ENCODE assay signal across 1 cellular context in the genomic region with DNA sequence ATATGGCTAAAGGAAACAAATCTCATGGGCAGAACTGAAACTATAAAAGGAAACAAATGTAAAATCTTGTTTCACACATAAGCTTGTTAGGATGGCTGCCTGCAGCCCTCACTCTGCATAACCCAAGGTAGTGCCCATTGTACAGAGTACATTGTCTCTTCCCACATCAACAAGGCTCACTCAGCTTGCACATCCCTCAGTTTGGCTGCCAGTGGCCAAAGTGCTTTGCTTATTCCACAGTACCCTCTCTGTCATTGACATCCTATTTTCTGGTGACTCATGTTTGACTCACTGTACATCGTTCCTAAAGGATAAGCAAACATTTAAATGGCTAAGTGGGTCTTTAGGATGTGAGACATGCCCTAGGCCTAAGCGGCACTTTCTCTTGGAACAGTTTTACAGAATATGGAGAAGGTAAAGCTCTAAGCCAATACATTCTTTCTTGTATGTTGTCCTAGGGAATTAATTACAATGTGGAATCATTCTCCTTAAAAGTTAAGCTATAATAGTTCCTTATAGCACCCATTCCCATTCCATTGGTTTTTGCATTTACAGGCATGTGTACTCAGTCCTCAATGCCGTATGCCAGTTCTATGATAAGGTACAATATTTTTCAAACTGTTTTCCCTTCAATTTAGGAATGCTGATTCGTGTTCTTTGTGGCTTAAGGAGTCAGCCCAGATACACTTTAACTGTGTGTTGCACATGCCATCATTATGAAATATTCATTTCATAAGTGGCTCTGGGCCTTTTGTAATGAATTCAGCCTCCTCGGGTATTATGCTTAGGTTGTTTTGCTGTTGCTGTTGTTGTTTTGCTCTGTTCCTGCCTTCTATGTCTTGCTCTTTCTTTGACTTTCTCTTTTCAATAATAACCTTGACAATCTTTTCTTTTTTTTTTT.
A peak's percentile ranks its signal among the peaks of the same experiment; 100 is the strongest.
TF ChIP-seq lines count a peak whose summit lies in the region.

No MANE protein-coding gene starts in this region.

TF ChIP-seq in HepG2, 621 proteins besides CTCF, POLR2A, EP300 and RAD21 (continued from another document and continues in another):
- TF ChIP-seq, protein P1, sequence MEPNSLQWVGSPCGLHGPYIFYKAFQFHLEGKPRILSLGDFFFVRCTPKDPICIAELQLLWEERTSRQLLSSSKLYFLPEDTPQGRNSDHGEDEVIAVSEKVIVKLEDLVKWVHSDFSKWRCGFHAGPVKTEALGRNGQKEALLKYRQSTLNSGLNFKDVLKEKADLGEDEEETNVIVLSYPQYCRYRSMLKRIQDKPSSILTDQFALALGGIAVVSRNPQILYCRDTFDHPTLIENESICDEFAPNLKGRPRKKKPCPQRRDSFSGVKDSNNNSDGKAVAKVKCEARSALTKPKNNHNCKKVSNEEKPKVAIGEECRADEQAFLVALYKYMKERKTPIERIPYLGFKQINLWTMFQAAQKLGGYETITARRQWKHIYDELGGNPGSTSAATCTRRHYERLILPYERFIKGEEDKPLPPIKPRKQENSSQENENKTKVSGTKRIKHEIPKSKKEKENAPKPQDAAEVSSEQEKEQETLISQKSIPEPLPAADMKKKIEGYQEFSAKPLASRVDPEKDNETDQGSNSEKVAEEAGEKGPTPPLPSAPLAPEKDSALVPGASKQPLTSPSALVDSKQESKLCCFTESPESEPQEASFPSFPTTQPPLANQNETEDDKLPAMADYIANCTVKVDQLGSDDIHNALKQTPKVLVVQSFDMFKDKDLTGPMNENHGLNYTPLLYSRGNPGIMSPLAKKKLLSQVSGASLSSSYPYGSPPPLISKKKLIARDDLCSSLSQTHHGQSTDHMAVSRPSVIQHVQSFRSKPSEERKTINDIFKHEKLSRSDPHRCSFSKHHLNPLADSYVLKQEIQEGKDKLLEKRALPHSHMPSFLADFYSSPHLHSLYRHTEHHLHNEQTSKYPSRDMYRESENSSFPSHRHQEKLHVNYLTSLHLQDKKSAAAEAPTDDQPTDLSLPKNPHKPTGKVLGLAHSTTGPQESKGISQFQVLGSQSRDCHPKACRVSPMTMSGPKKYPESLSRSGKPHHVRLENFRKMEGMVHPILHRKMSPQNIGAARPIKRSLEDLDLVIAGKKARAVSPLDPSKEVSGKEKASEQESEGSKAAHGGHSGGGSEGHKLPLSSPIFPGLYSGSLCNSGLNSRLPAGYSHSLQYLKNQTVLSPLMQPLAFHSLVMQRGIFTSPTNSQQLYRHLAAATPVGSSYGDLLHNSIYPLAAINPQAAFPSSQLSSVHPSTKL (CRISPR knock-in tag; IDR thresholded peaks at IDR 0.05) = peak; percentile 46; the same call in 1 of the 2 replicates
- TF ChIP-seq HNRNPUL1 (IDR thresholded peaks at IDR 0.05; ENCODE audit: low read depth, low read length) (no peak), ARNT (IDR thresholded peaks at IDR 0.05) (no peak), DPF2 (CRISPR knock-in tag; IDR thresholded peaks at IDR 0.05; ENCODE audit: borderline replicate concordance, low read depth) (0 out of 2 replicates have a peak, but pooled peaks have one; percentile 47), ZNF564 (CRISPR knock-in tag; IDR thresholded peaks at IDR 0.05) (no peak), ZNF251 (CRISPR knock-in tag; IDR thresholded peaks at IDR 0.05) (no peak), KLF9 (CRISPR knock-in tag; IDR thresholded peaks at IDR 0.05; ENCODE audit: low read depth) (no peak), ZNF282 (IDR thresholded peaks at IDR 0.05; ENCODE audit: partially characterized antibody) (no peak), ZNF569 (CRISPR knock-in tag; IDR thresholded peaks at IDR 0.05; ENCODE audit: borderline replicate concordance) (no peak), ZNF317 (CRISPR knock-in tag; IDR thresholded peaks at IDR 0.05) (no peak), GLI4 (CRISPR knock-in tag; IDR thresholded peaks at IDR 0.05; ENCODE audit: borderline replicate concordance) (no peak), ZSCAN12 (CRISPR knock-in tag; IDR thresholded peaks at IDR 0.05) (no peak), SAP130 (CRISPR knock-in tag; IDR thresholded peaks at IDR 0.05; ENCODE audit: low read depth) (peak; percentile 51; the same call in 1 of the 2 replicates), ZNF501 (CRISPR knock-in tag; IDR thresholded peaks at IDR 0.05) (no peak), ATF7 (IDR thresholded peaks at IDR 0.05) (no peak), ATF7 (CRISPR knock-in tag; IDR thresholded peaks at IDR 0.05) (no peak), ZNF644 (CRISPR knock-in tag; IDR thresholded peaks at IDR 0.05; ENCODE audit: low read depth) (peak; percentile 73; the same call in 1 of the 2 replicates), ZFP82 (CRISPR knock-in tag; IDR thresholded peaks at IDR 0.05; ENCODE audit: borderline replicate concordance) (no peak), ZNF780A (CRISPR knock-in tag; IDR thresholded peaks at IDR 0.05) (no peak), SOX13 (IDR thresholded peaks at IDR 0.05) (no peak), SOX13 (CRISPR knock-in tag; conservative IDR thresholded peaks at IDR 0.05 in 1 of 2, IDR thresholded peaks at IDR 0.05 in 1 of 2) (peak in 1 of 2 experiments; percentile 29; a peak in 1 of 4 replicates), RFX5 (IDR thresholded peaks at IDR 0.05; ENCODE audit: low read depth, low read length) (no peak), PHF8 (CRISPR knock-in tag; IDR thresholded peaks at IDR 0.05) (no peak), ZNF3 (CRISPR knock-in tag; IDR thresholded peaks at IDR 0.05) (no peak), TCF7L2 (IDR thresholded peaks at IDR 0.05; ENCODE audit: low read depth, low read length) (no peak), ZNF367 (CRISPR knock-in tag; IDR thresholded peaks at IDR 0.05; ENCODE audit: borderline replicate concordance) (no peak), XRCC5 (optimal IDR thresholded peaks at IDR 0.05; ENCODE audit: low read length) (peak; percentile 50), ZNF589 (CRISPR knock-in tag; conservative IDR thresholded peaks at IDR 0.05) (no peak), FOSL2 (CRISPR knock-in tag; IDR thresholded peaks at IDR 0.05) (peak; percentile 93), ZBTB21 (CRISPR knock-in tag; IDR thresholded peaks at IDR 0.05) (0 out of 2 replicates have a peak, but pooled peaks have one; percentile 31)
- TF ChIP-seq, protein P2, sequence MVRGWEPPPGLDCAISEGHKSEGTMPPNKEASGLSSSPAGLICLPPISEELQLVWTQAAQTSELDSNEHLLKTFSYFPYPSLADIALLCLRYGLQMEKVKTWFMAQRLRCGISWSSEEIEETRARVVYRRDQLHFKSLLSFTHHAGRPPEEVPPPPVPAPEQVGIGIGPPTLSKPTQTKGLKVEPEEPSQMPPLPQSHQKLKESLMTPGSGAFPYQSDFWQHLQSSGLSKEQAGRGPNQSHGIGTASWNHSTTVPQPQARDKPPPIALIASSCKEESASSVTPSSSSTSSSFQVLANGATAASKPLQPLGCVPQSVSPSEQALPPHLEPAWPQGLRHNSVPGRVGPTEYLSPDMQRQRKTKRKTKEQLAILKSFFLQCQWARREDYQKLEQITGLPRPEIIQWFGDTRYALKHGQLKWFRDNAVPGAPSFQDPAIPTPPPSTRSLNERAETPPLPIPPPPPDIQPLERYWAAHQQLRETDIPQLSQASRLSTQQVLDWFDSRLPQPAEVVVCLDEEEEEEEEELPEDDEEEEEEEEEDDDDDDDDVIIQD (CRISPR knock-in tag; IDR thresholded peaks at IDR 0.05; ENCODE audit: low read depth) = peak; percentile 95
- TF ChIP-seq, protein P3, sequence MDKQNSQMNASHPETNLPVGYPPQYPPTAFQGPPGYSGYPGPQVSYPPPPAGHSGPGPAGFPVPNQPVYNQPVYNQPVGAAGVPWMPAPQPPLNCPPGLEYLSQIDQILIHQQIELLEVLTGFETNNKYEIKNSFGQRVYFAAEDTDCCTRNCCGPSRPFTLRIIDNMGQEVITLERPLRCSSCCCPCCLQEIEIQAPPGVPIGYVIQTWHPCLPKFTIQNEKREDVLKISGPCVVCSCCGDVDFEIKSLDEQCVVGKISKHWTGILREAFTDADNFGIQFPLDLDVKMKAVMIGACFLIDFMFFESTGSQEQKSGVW (CRISPR knock-in tag; IDR thresholded peaks at IDR 0.05; ENCODE audit: borderline replicate concordance) = no peak
- TF ChIP-seq, protein P4, sequence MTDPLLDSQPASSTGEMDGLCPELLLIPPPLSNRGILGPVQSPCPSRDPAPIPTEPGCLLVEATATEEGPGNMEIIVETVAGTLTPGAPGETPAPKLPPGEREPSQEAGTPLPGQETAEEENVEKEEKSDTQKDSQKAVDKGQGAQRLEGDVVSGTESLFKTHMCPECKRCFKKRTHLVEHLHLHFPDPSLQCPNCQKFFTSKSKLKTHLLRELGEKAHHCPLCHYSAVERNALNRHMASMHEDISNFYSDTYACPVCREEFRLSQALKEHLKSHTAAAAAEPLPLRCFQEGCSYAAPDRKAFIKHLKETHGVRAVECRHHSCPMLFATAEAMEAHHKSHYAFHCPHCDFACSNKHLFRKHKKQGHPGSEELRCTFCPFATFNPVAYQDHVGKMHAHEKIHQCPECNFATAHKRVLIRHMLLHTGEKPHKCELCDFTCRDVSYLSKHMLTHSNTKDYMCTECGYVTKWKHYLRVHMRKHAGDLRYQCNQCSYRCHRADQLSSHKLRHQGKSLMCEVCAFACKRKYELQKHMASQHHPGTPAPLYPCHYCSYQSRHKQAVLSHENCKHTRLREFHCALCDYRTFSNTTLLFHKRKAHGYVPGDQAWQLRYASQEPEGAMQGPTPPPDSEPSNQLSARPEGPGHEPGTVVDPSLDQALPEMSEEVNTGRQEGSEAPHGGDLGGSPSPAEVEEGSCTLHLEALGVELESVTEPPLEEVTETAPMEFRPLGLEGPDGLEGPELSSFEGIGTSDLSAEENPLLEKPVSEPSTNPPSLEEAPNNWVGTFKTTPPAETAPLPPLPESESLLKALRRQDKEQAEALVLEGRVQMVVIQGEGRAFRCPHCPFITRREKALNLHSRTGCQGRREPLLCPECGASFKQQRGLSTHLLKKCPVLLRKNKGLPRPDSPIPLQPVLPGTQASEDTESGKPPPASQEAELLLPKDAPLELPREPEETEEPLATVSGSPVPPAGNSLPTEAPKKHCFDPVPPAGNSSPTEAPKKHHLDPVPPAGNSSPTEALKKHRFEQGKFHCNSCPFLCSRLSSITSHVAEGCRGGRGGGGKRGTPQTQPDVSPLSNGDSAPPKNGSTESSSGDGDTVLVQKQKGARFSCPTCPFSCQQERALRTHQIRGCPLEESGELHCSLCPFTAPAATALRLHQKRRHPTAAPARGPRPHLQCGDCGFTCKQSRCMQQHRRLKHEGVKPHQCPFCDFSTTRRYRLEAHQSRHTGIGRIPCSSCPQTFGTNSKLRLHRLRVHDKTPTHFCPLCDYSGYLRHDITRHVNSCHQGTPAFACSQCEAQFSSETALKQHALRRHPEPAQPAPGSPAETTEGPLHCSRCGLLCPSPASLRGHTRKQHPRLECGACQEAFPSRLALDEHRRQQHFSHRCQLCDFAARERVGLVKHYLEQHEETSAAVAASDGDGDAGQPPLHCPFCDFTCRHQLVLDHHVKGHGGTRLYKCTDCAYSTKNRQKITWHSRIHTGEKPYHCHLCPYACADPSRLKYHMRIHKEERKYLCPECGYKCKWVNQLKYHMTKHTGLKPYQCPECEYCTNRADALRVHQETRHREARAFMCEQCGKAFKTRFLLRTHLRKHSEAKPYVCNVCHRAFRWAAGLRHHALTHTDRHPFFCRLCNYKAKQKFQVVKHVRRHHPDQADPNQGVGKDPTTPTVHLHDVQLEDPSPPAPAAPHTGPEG (CRISPR knock-in tag; IDR thresholded peaks at IDR 0.05) = no peak
- TF ChIP-seq, protein P5, sequence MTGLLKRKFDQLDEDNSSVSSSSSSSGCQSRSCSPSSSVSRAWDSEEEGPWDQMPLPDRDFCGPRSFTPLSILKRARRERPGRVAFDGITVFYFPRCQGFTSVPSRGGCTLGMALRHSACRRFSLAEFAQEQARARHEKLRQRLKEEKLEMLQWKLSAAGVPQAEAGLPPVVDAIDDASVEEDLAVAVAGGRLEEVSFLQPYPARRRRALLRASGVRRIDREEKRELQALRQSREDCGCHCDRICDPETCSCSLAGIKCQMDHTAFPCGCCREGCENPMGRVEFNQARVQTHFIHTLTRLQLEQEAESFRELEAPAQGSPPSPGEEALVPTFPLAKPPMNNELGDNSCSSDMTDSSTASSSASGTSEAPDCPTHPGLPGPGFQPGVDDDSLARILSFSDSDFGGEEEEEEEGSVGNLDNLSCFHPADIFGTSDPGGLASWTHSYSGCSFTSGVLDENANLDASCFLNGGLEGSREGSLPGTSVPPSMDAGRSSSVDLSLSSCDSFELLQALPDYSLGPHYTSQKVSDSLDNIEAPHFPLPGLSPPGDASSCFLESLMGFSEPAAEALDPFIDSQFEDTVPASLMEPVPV (CRISPR knock-in tag; IDR thresholded peaks at IDR 0.05) = no peak
- TF ChIP-seq, protein P6, sequence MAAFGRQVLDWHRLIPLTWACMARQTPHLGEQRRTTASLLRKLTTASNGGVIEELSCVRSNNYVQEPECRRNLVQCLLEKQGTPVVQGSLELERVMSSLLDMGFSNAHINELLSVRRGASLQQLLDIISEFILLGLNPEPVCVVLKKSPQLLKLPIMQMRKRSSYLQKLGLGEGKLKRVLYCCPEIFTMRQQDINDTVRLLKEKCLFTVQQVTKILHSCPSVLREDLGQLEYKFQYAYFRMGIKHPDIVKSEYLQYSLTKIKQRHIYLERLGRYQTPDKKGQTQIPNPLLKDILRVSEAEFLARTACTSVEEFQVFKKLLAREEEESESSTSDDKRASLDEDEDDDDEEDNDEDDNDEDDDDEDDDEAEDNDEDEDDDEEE (CRISPR knock-in tag; IDR thresholded peaks at IDR 0.05) = no peak
- TF ChIP-seq, protein P7, sequence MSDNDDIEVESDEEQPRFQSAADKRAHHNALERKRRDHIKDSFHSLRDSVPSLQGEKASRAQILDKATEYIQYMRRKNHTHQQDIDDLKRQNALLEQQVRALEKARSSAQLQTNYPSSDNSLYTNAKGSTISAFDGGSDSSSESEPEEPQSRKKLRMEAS (IDR thresholded peaks at IDR 0.05) = no peak
- TF ChIP-seq, protein P8, sequence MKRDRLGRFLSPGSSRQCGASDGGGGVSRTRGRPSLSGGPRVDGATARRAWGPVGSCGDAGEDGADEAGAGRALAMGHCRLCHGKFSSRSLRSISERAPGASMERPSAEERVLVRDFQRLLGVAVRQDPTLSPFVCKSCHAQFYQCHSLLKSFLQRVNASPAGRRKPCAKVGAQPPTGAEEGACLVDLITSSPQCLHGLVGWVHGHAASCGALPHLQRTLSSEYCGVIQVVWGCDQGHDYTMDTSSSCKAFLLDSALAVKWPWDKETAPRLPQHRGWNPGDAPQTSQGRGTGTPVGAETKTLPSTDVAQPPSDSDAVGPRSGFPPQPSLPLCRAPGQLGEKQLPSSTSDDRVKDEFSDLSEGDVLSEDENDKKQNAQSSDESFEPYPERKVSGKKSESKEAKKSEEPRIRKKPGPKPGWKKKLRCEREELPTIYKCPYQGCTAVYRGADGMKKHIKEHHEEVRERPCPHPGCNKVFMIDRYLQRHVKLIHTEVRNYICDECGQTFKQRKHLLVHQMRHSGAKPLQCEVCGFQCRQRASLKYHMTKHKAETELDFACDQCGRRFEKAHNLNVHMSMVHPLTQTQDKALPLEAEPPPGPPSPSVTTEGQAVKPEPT (CRISPR knock-in tag; IDR thresholded peaks at IDR 0.05; ENCODE audit: low read depth) = no peak
